In genomic region chr2:241142593-241142992, GRCh38 we compare ENCODE assay signal across 32 cellular contexts.
"Had no signal": no experiment of that assay in that cellular context is flagged by ENCODE, and none has a peak within 500 bp of the region (broad histone marks: within the 10 kb centered on the region; RNA-seq: fewer than 3 reads in every experiment).

No MANE protein-coding gene starts in this region.

- H3K4me1 Mint-ChIP-seq: WTC11 had no signal

- H3K27ac Mint-ChIP-seq: activated CD4-positive, alpha-beta T cell treated with anti-CD3 and anti-CD28 coated beads for 36 hours; activated CD4-positive, alpha-beta T cell treated with anti-CD3 and anti-CD28 coated beads, Interleukin-2, amount 10 ng/mL, durations not matched to agents 7 days and 5 days; activated CD8-positive, alpha-beta T cell treated with anti-CD3 and anti-CD28 coated beads, Interleukin-2, amount 10 ng/mL, durations not matched to agents 7 days and 5 days; activated naive CD4-positive, alpha-beta T cell treated with anti-CD3 and anti-CD28 coated beads for 36 hours; activated naive CD8-positive, alpha-beta T cell treated with anti-CD3 and anti-CD28 coated beads for 36 hours; T-helper 1 cell treated with Interleukin-12 subunit alpha and Interleukin-12 subunit beta and Interleukin-4 antibody, amounts not matched to agents 30 μg/mL and 1 μg/mL, for 36 hours; T-helper 2 cell treated with Interferon-gamma antibody and Interleukin-4, amounts not matched to agents 5 μg/mL and 100 μg/mL, for 36 hours had no signal

- H3K9me3 Mint-ChIP-seq: activated CD4-positive, alpha-beta T cell treated with anti-CD3 and anti-CD28 coated beads, Interleukin-2, amount 10 ng/mL, durations not matched to agents 7 days and 5 days; activated naive CD4-positive, alpha-beta T cell treated with anti-CD3 and anti-CD28 coated beads for 36 hours; activated naive CD8-positive, alpha-beta T cell treated with anti-CD3 and anti-CD28 coated beads for 36 hours; activated T-cell treated with anti-CD3 and anti-CD28 coated beads, Interleukin-2, amount 50 U/mL, for 4 hours; activated T-helper 1 cell treated with anti-CD3 and anti-CD28 coated beads, Interleukin-12 subunit alpha, Interleukin-12 subunit beta, Interleukin-2, Interleukin-4 antibody, amounts not matched to agents 30 ng/mL and 10 ng/mL and 1 ng/mL, durations not matched to agents 14 hours and 24 hours and 36 hours; T-helper 1 cell treated with Interleukin-12 subunit alpha and Interleukin-12 subunit beta and Interleukin-4 antibody, amounts not matched to agents 30 μg/mL and 1 μg/mL, for 36 hours; T-helper 2 cell treated with Interferon-gamma antibody and Interleukin-4, amounts not matched to agents 5 μg/mL and 100 μg/mL, for 36 hours; WTC11 had no signal

- DNase-seq: activated CD4-positive, alpha-beta T cell treated with anti-CD3 and anti-CD28 coated beads for 36 hours; activated CD4-positive, alpha-beta T cell treated with anti-CD3 and anti-CD28 coated beads, Interleukin-2, amount 10 ng/mL, durations not matched to agents 7 days and 5 days; activated CD4-positive, alpha-beta T cell treated with anti-CD3 and anti-CD28 coated beads, Interleukin-2, amount 50 U/mL, for 48 hours; activated CD8-positive, alpha-beta memory T cell treated with anti-CD3 and anti-CD28 coated beads, Interleukin-2, amount 50 U/mL, for 4 hours; activated CD8-positive, alpha-beta T cell treated with anti-CD3 and anti-CD28 coated beads, Interleukin-2, amount 10 ng/mL, durations not matched to agents 7 days and 5 days; activated gamma-delta T cell treated with Interleukin-2 at 50 U/mL for 16 hours; activated naive CD4-positive, alpha-beta T cell treated with anti-CD3 and anti-CD28 coated beads for 36 hours; activated naive CD8-positive, alpha-beta T cell treated with anti-CD3 and anti-CD28 coated beads for 36 hours; activated T-cell treated with anti-CD3 and anti-CD28 coated beads for 4 hours; activated T-cell treated with anti-CD3 and anti-CD28 coated beads, Interleukin-2, amount 50 U/mL, for 4 hours; amniotic stem cell; brain microvascular endothelial cell; IMR-90; NCI-H1105; NCI-H1417 treated with DMSO at 0.1 percent for 48 hours; NCI-H1930; NCI-H2081 treated with DMSO at 0.1 percent for 48 hours; NCI-H2171; NCI-H510A; NCI-H526; NCI-H748 treated with DMSO at 0.1 percent for 48 hours; NK-92 treated with Interleukin-12 subunit alpha and Interleukin-12 subunit beta, amount 100 ng/mL, for 24 hours; PC-3; RPMI8226; SHP77 treated with DMSO at 0.1 percent for 48 hours; SK-N-SH had no signal

- ATAC-seq: activated CD4-positive, alpha-beta T cell treated with anti-CD3 and anti-CD28 coated beads for 36 hours; activated CD4-positive, CD25-positive, alpha-beta regulatory T cell treated with anti-CD3 and anti-CD28 coated beads, Interleukin-2, amount 50 U/mL, for 24 hours; activated CD8-positive, alpha-beta T cell treated with anti-CD3 and anti-CD28 coated beads, Interleukin-2, amount 10 ng/mL, durations not matched to agents 7 days and 5 days; activated T-cell treated with anti-CD3 and anti-CD28 coated beads, Interleukin-2, amount 50 U/mL, for 4 hours; K562; PC-3; WTC11 had no signal

- H3K4me3 Mint-ChIP-seq: activated CD4-positive, alpha-beta T cell treated with anti-CD3 and anti-CD28 coated beads for 36 hours; activated CD4-positive, alpha-beta T cell treated with anti-CD3 and anti-CD28 coated beads, Interleukin-2, amount 10 ng/mL, durations not matched to agents 7 days and 5 days; activated CD8-positive, alpha-beta T cell treated with anti-CD3 and anti-CD28 coated beads, Interleukin-2, amount 10 ng/mL, durations not matched to agents 7 days and 5 days; activated naive CD4-positive, alpha-beta T cell treated with anti-CD3 and anti-CD28 coated beads for 36 hours; activated naive CD8-positive, alpha-beta T cell treated with anti-CD3 and anti-CD28 coated beads for 36 hours; activated T-cell treated with anti-CD3 and anti-CD28 coated beads, Interleukin-2, amount 50 U/mL, for 4 hours; activated T-helper 1 cell treated with anti-CD3 and anti-CD28 coated beads, Interleukin-12 subunit alpha, Interleukin-12 subunit beta, Interleukin-2, Interleukin-4 antibody, amounts not matched to agents 30 ng/mL and 10 ng/mL and 1 ng/mL, durations not matched to agents 14 hours and 24 hours and 36 hours; T-helper 1 cell treated with Interleukin-12 subunit alpha and Interleukin-12 subunit beta and Interleukin-4 antibody, amounts not matched to agents 30 μg/mL and 1 μg/mL, for 36 hours; T-helper 2 cell treated with Interferon-gamma antibody and Interleukin-4, amounts not matched to agents 5 μg/mL and 100 μg/mL, for 36 hours; WTC11 had no signal

- H3K27me3 Mint-ChIP-seq: activated CD4-positive, alpha-beta T cell treated with anti-CD3 and anti-CD28 coated beads for 36 hours; activated CD4-positive, alpha-beta T cell treated with anti-CD3 and anti-CD28 coated beads, Interleukin-2, amount 10 ng/mL, durations not matched to agents 7 days and 5 days; activated naive CD8-positive, alpha-beta T cell treated with anti-CD3 and anti-CD28 coated beads for 36 hours had no signal
